ENCODE assay signal across 9 cellular contexts in genomic region chr13:99495478-99496321, GRCh38. TPM values are rescaled to one million over a fixed set of nuclear protein-coding genes. Genes with fewer than 3 reads are reported as not detected.
DNase-seq lines count a peak whose midpoint lies in the region; ATAC-seq, FAIRE-seq and TF ChIP-seq lines count a peak whose summit lies in the region.
"Had no signal": no experiment of that assay in that cellular context is flagged by ENCODE, and none has a peak within 500 bp of the region (broad histone marks: within the 10 kb centered on the region; RNA-seq: fewer than 3 reads in every experiment).

No MANE protein-coding gene starts in this region.

- no peak for ATAC-seq in activated T-cell treated with anti-CD3 and anti-CD28 coated beads, Interleukin-2, amount 50 U/mL, for 4 hours
- no peak for ATAC-seq in HepG2

- CTCF ChIA-PET in HepG2 (lab: Yijun Ruan, JAX; ENCODE audit: low intra/inter-chr PET ratio, low total read pairs), result no interaction called here

- H3K9ac ChIP-seq in SK-N-MC (ENCODE audit: insufficient read length), result peak overlapping the region; percentile 20
- peak overlapping the region; percentile 82 for H3K9ac ChIP-seq in HepG2 (ENCODE audit: insufficient read depth, low read depth, low read length)

- no peaks in the 10 kb centered on the region for H3K36me3 ChIP-seq in SK-N-MC (ENCODE audit: insufficient read depth, low read length)
- H3K36me3 ChIP-seq in HepG2 (replicated peaks in 1 of 2; ENCODE audit: control insufficient read depth in 1 of 2, insufficient read depth in 2 of 2, low read length in 2 of 2), result no peaks in the 10 kb centered on the region
- no peaks in the 10 kb centered on the region for H3K36me3 ChIP-seq in tibial artery
- H3K36me3 ChIP-seq in prostate gland, result no peaks in the 10 kb centered on the region

- peak overlapping the region; percentile 91 for H3K4me2 ChIP-seq in HepG2 (ENCODE audit: low read depth, low read length)

- H3K9me3 ChIP-seq in SK-N-MC (ENCODE audit: low read depth, low read length) (no peaks in the 10 kb centered on the region), HepG2 (ENCODE audit: low read length) (no peaks in the 10 kb centered on the region), tibial artery (no peaks in the 10 kb centered on the region), prostate gland (no peaks in the 10 kb centered on the region)

- H3K4me1 Mint-ChIP-seq in activated T-cell treated with anti-CD3 and anti-CD28 coated beads, Interleukin-2, amount 50 U/mL, for 4 hours (ENCODE audit: low read depth), result peaks cover 61% of the 10 kb centered on the region

- no peak for DNase-seq in activated T-cell treated with anti-CD3 and anti-CD28 coated beads, Interleukin-2, amount 50 U/mL, for 4 hours
- DNase-seq in activated T-cell treated with anti-CD3 and anti-CD28 coated beads, Interleukin-2, amount 50 U/mL, for 1 hour, result no peak
- DNase-seq in SK-N-MC (ENCODE audit: low read depth, low spot score), result no peak
- DNase-seq in HepG2 (ENCODE audit: low spot score), result peak; percentile 6
- no peak for DNase-seq in tibial artery
- DNase-seq in prostate gland (ENCODE audit: low spot score), result no peak
- no peak for DNase-seq in SK-N-DZ (ENCODE audit: low spot score)
- no peak for DNase-seq in DMS53 treated with DMSO at 0.1 percent for 48 hours (lab: John Stamatoyannopoulos, UW; ENCODE audit: unreplicated experiment)

- TF ChIP-seq CTCF in HepG2 (CRISPR knock-in tag; IDR thresholded peaks at IDR 0.05) (no peak), tibial artery (IDR thresholded peaks at IDR 0.05) (no peak), prostate gland (IDR thresholded peaks at IDR 0.05) (no peak)

- H3K4me3 ChIP-seq in SK-N-MC (peak overlapping the region; percentile 48), HepG2 (replicated peaks in 1 of 3; ENCODE audit: insufficient read depth in 1 of 3, low read depth in 2 of 3, low read length in 3 of 3) (peak overlapping the region; percentile 53 to 95 (median 75)), tibial artery (peak overlapping the region; percentile 37 to 45), prostate gland (peak overlapping the region in 1 of 2 donors; percentile 1)

- intact Hi-C loops in HepG2 (cut with micrococcal nuclease; ENCODE audit: unreplicated experiment), result loop anchor here (5.0 kb wide), 1 partner anchor 293 kb away; the partner anchor contains the start of gene UBAC2
- intact Hi-C loops in tibial artery (cut with DNase I; ENCODE audit: low total_unique reads), result loop anchor here (10.0 kb wide), 2 partner anchors 109 to 411 kb away; partner anchors contain the start of gene CLYBL
- intact Hi-C loops in prostate gland (cut with DNase I), result no loop called here

- H3K79me2 ChIP-seq in HepG2 (ENCODE audit: insufficient read depth, low read length), result peaks cover 20% of the 10 kb centered on the region

- peaks cover 5% of the 10 kb centered on the region for H3K9me3 Mint-ChIP-seq in activated T-cell treated with anti-CD3 and anti-CD28 coated beads, Interleukin-2, amount 50 U/mL, for 4 hours

- H3K4me1 ChIP-seq in HepG2 (ENCODE audit: insufficient read depth, low read length) (peaks cover 38% of the 10 kb centered on the region), tibial artery (peaks cover 0 to 37% (median 17%) of the 10 kb centered on the region in 4 donors), prostate gland (replicated peaks) (no peaks in the 10 kb centered on the region)

- FAIRE-seq in HepG2 (lab: Jason Lieb, UNC), result no peak

- peak overlapping the region; percentile 72 for H2AFZ ChIP-seq in HepG2 (ENCODE audit: low read length)

- WGBS in HepG2 (ENCODE audit: low lambda C conversion rate), result 4% methylated on average over 10 of the region's 10 CpGs
- WGBS in prostate gland, result 85% methylated on average over 10 of the region's 10 CpGs

- TF ChIP-seq POLR2A in HepG2 (IDR thresholded peaks at IDR 0.05; ENCODE audit: insufficient read depth in 1 of 2, low read depth in 2 of 2, low read length in 2 of 2) (no peak), prostate gland (IDR thresholded peaks at IDR 0.05) (no peak)

- H3K27me3 ChIP-seq in HepG2 (ENCODE audit: control insufficient read depth in 1 of 2, insufficient read depth in 2 of 2, low read length in 2 of 2), result no peaks in the 10 kb centered on the region; a peak in 1 of 5 replicates
- H3K27me3 ChIP-seq in tibial artery, result no peaks in the 10 kb centered on the region
- no peaks in the 10 kb centered on the region for H3K27me3 ChIP-seq in prostate gland (replicated peaks; ENCODE audit: insufficient read depth)

- TF ChIP-seq RAD21 in HepG2 (CRISPR knock-in tag; IDR thresholded peaks at IDR 0.05), result no peak

- peak overlapping the region; percentile 88 for H3K4me3 Mint-ChIP-seq in activated T-cell treated with anti-CD3 and anti-CD28 coated beads, Interleukin-2, amount 50 U/mL, for 4 hours

- POLR2A ChIA-PET in HepG2 (lab: Yijun Ruan, JAX), result interaction anchor here (1.6 kb wide), 1 partner anchor 110 kb away, joined by 9 read pairs; the partner anchor contains the start of gene CLYBL

- BruUV-seq in HepG2 (replicated peaks; lab: Mats Ljungman, UMichigan), result TSS peak; percentile 58

- peaks cover 1% of the 10 kb centered on the region for H3K36me3 Mint-ChIP-seq in activated T-cell treated with anti-CD3 and anti-CD28 coated beads, Interleukin-2, amount 50 U/mL, for 4 hours (ENCODE audit: insufficient read depth)

- no peaks in the 10 kb centered on the region for H4K20me1 ChIP-seq in HepG2 (ENCODE audit: insufficient read depth, low read length)

- in situ Hi-C loops in HepG2 (cut with HindIII; ENCODE audit: extremely low pct_ligation_motif_present, low pct_unique_long_range_greater_than_20kb), result no loop called here

- no peaks in the 10 kb centered on the region for H3K27me3 Mint-ChIP-seq in activated T-cell treated with anti-CD3 and anti-CD28 coated beads, Interleukin-2, amount 50 U/mL, for 4 hours (ENCODE audit: low read depth)

- TF ChIP-seq EP300 in HepG2 (IDR thresholded peaks at IDR 0.05; ENCODE audit: low read depth in 2 of 2, low read length in 2 of 2) (no peak), HepG2 (CRISPR knock-in tag; IDR thresholded peaks at IDR 0.05; ENCODE audit: borderline replicate concordance) (no peak)

- H3K27ac ChIP-seq in SK-N-MC (no peak overlapping the region), HepG2 (ENCODE audit: extremely low read length, insufficient read depth, low read length) (peak overlapping the region; percentile 87), tibial artery (peak overlapping the region; percentile 15 to 94), prostate gland (peak overlapping the region in 1 of 2 donors; percentile 9)
- H3K27ac ChIP-seq: epithelial cell of prostate had no signal

TF ChIP-seq in HepG2, 621 proteins besides CTCF, POLR2A, EP300 and RAD21 (continues in another document):
- TF ChIP-seq ZNF557 (CRISPR knock-in tag; IDR thresholded peaks at IDR 0.05) (no peak), ZNF10 (CRISPR knock-in tag; IDR thresholded peaks at IDR 0.05; ENCODE audit: borderline replicate concordance, low read depth) (no peak), KDM5A (IDR thresholded peaks at IDR 0.05; ENCODE audit: borderline replicate concordance, low read length) (peak; percentile 68; the same call in 1 of the 2 replicates), MYPOP (CRISPR knock-in tag; IDR thresholded peaks at IDR 0.05) (0 out of 2 replicates have a peak, but pooled peaks have one; percentile 40)

RNA-seq across cellular contexts. Expression of gene TM9SF2, which starts 5.6 kb away (rescaled TPM):
- total RNA-seq in activated T-cell treated with anti-CD3 and anti-CD28 coated beads, Interleukin-2, amount 50 U/mL, for 4 hours, result 10 to 100 TPM; 54.5 to 55.8 (median 55.3) TPM
- total RNA-seq in HepG2 (2016; rRNA removed; fragmentation: Illumina TruSeq; extraction: Trizol) (74.2 and 123 TPM in 2 replicates), prostate gland (100 to 1,000 TPM; 136 to 175 TPM)
- total RNA-seq in HepG2 (2016; cell fraction: cytosol; rRNA removed; fragmentation: Illumina TruSeq; extraction: Trizol; ENCODE audit: low read depth), result 7.8 and 10.3 TPM in 2 replicates
- 66.7 and 127 TPM in 2 replicates for total RNA-seq in HepG2 (2016; cell fraction: insoluble cytoplasmic fraction; rRNA removed; fragmentation: Illumina TruSeq; extraction: Trizol)
- 20.6 and 26.5 TPM in 2 replicates for total RNA-seq in HepG2 (2016; cell fraction: membrane; rRNA removed; fragmentation: Illumina TruSeq; extraction: Trizol)
- 119 and 147 TPM in 2 replicates for total RNA-seq in HepG2 (2016; cell fraction: nucleus; rRNA removed; fragmentation: Illumina TruSeq; extraction: Trizol)
- polyA plus RNA-seq in HepG2 (2011; rRNA removed), result 80.5 and 94.1 TPM in 2 replicates
- polyA plus RNA-seq in HepG2 (2011; cell fraction: cytosol; rRNA removed), result 48.2 and 89.3 TPM in 2 replicates
- 21.5 and 29.4 TPM in 2 replicates for polyA plus RNA-seq in HepG2 (2011; cell fraction: nucleus; rRNA removed)
- 98.2 and 106 TPM in 2 replicates for polyA plus RNA-seq in HepG2 (2012)
- polyA plus RNA-seq in HepG2 (2016; cell fraction: cytosol; fragmentation: Illumina TruSeq; extraction: Trizol; ENCODE audit: low read depth), result 5.2 and 6.0 TPM in 2 replicates
- polyA plus RNA-seq in HepG2 (2016; cell fraction: insoluble cytoplasmic fraction; fragmentation: Illumina TruSeq; extraction: Trizol; ENCODE audit: low read depth), result 56.6 and 59.1 TPM in 2 replicates
- 12.1 and 14.1 TPM in 2 replicates for polyA plus RNA-seq in HepG2 (2016; cell fraction: membrane; fragmentation: Illumina TruSeq; extraction: Trizol; ENCODE audit: low read depth)
- 114 and 122 TPM in 2 replicates for polyA plus RNA-seq in HepG2 (2016; cell fraction: nucleus; fragmentation: Illumina TruSeq; extraction: Trizol; ENCODE audit: insufficient read depth, low read depth)
- polyA minus RNA-seq in HepG2 (2011; rRNA and poly(A)+ RNA removed; ENCODE audit: low replicate concordance), result 60.8 and 81.5 TPM in 2 replicates
- polyA minus RNA-seq in HepG2 (2011; cell fraction: cytosol; rRNA and poly(A)+ RNA removed), result 134 and 137 TPM in 2 replicates
- 65.5 and 71.9 TPM in 2 replicates for polyA minus RNA-seq in HepG2 (2011; cell fraction: nucleus; rRNA and poly(A)+ RNA removed)
- 84.4 and 87.0 TPM in 2 replicates for polyA plus RNA-seq in SK-N-DZ (2014; cell fraction: cytosol; rRNA removed)
- 31.6 and 35.5 TPM in 2 replicates for polyA plus RNA-seq in SK-N-DZ (2014; cell fraction: nucleus; rRNA removed)
